In genomic region chr7:32728412-32729334, GRCh38 we compare ENCODE assay signal across 8 cellular contexts.
DNase-seq lines count a peak whose midpoint lies in the region; ATAC-seq, FAIRE-seq and TF ChIP-seq lines count a peak whose summit lies in the region.
"Not testable (repeated sequence)": the region's sequence is repeated elsewhere in the genome, so short reads cannot be mapped to it uniquely, and the experiment has no call there.

No MANE protein-coding gene starts in this region.

- not testable (repeated sequence) for H3K4me1 ChIP-seq in RWPE2 (ENCODE audit: insufficient read depth, poor library complexity, severe bottlenecking); stomach smooth muscle (ENCODE audit: control insufficient read depth, insufficient read depth, low read length)

- H3K27ac Mint-ChIP-seq in naive thymus-derived CD8-positive, alpha-beta T cell = not testable (repeated sequence)

- H3K9me3 ChIP-seq in RWPE2 (ENCODE audit: severe bottlenecking); stomach smooth muscle (ENCODE audit: control insufficient read depth in 2 of 2, low read length in 2 of 2): not testable (repeated sequence)

- H3K36me3 ChIP-seq in RWPE2 (ENCODE audit: low read depth); stomach smooth muscle (ENCODE audit: control insufficient read depth in 2 of 2, insufficient read depth in 2 of 2, low read length in 2 of 2): not testable (repeated sequence)

- ATAC-seq in RWPE2 (ENCODE audit: low read depth) = peak; percentile 78
- ATAC-seq in naive thymus-derived CD8-positive, alpha-beta T cell = peak; percentile 76 to 81

- H3K4me1 Mint-ChIP-seq in naive thymus-derived CD8-positive, alpha-beta T cell = not testable (repeated sequence)

- TF ChIP-seq CTCF in RWPE2 (IDR thresholded peaks at IDR 0.05; ENCODE audit: poor library complexity, severe bottlenecking) = not testable (repeated sequence)

- peak overlapping the region; percentile 43 to 82 (median 60) for H3K4me3 Mint-ChIP-seq in naive thymus-derived CD8-positive, alpha-beta T cell

- POLR2A ChIA-PET in naive thymus-derived CD8-positive, alpha-beta T cell (lab: Charles Lee) = interaction anchor here (0.7 to 1.4 kb wide), 2 partner anchors 162 to 233 kb away, joined by 3 read pairs; no protein-coding TSS in a partner anchor

- DNase-seq in EL (peak; percentile 78), H54 (ENCODE audit: insufficient read length, low spot score) (peak; percentile 45), Kasumi-1 (lab: John Stamatoyannopoulos, UW) (peak; percentile 55 to 66), RWPE2 (ENCODE audit: low spot score) (peak; percentile 67), activated gamma-delta T cell treated with Interleukin-2 at 50 U/mL for 16 hours (peak; percentile 14), fibroblast of the conjunctiva (ENCODE audit: low read depth) (peak; percentile 9)
- peak; percentile 9 to 62 (median 20) for DNase-seq in naive thymus-derived CD8-positive, alpha-beta T cell

- H3K4me3 ChIP-seq in RWPE2 (ENCODE audit: severe bottlenecking) (peak overlapping the region; percentile 62), stomach smooth muscle (ENCODE audit: low read length in 2 of 2) (peak overlapping the region; percentile 55 to 79)

- H3K27me3 ChIP-seq in RWPE2 (ENCODE audit: insufficient read depth, poor library complexity, severe bottlenecking); stomach smooth muscle (ENCODE audit: control insufficient read depth in 1 of 2, insufficient read depth in 2 of 2, low read length in 2 of 2): not testable (repeated sequence)

- H3K9ac ChIP-seq in stomach smooth muscle (ENCODE audit: low read length in 2 of 2) = peak overlapping the region; percentile 47 to 55

- peak; percentile 96 for FAIRE-seq in H54 (lab: Jason Lieb, UNC)

- H3K27me3 Mint-ChIP-seq in naive thymus-derived CD8-positive, alpha-beta T cell = peaks cover 5 to 48% (median 23%) of the 10 kb centered on the region in 5 donors

- not testable (repeated sequence) for H3K36me3 Mint-ChIP-seq in naive thymus-derived CD8-positive, alpha-beta T cell

- peak; percentile 47 for TF ChIP-seq POLR2A in H54 (IDR thresholded peaks at IDR 0.05; ENCODE audit: low read depth, low read length)

- peak overlapping the region; percentile 65 for H3K27ac ChIP-seq in RWPE2 (ENCODE audit: poor library complexity, severe bottlenecking)
- H3K27ac ChIP-seq in stomach smooth muscle (ENCODE audit: low read length) = peak overlapping the region; percentile 31

- H3K9me3 Mint-ChIP-seq in naive thymus-derived CD8-positive, alpha-beta T cell = not testable (repeated sequence)

Comparison
In these comparisons a context has a peak if more than half of its experiments do, and no peak if none do; other contexts are left out.
1. Peak in every context shown above with its lines: DNase-seq, ATAC-seq, H3K4me3 ChIP-seq and H3K27ac ChIP-seq.
2. DNase-seq: peak in every context shown above with its lines; median percentile 78 in EL; 67 in RWPE2; 60 in Kasumi-1; 45 in H54; 20 in naive thymus-derived CD8-positive, alpha-beta T cell; 14 in activated gamma-delta T cell treated with Interleukin-2 at 50 U/mL for 16 hours; 9 in fibroblast of the conjunctiva.